12 cellular contexts compared by ENCODE assay signal in genomic region chr10:117339979-117340378, GRCh38. TPM values are rescaled to one million over a fixed set of nuclear protein-coding genes. Genes with fewer than 3 reads are reported as not detected.
DNase-seq lines count a peak whose midpoint lies in the region; ATAC-seq and TF ChIP-seq lines count a peak whose summit lies in the region.
"Had no signal": no experiment of that assay in that cellular context is flagged by ENCODE, and none has a peak within 500 bp of the region (broad histone marks: within the 10 kb centered on the region; RNA-seq: fewer than 3 reads in every experiment).

No MANE protein-coding gene starts in this region.

- H2AFZ ChIP-seq in GM23338 = no peak overlapping the region
- H2AFZ ChIP-seq in Loucy (ENCODE audit: low read length) = no peak overlapping the region

- H3K9ac ChIP-seq in Loucy (ENCODE audit: low read depth, low read length, poor library complexity, severe bottlenecking) = no peak overlapping the region
- H3K9ac ChIP-seq: BLaER1 had no signal

- H3K9me2 ChIP-seq in GM23338 (ENCODE audit: insufficient read depth) = 0 out of 2 replicates have a peak, but pooled peaks cover 4% of the 10 kb centered on the region
- no peaks in the 10 kb centered on the region for H3K9me2 ChIP-seq in Loucy (replicated peaks; ENCODE audit: low read depth, low read length)

- no peak overlapping the region for H3K27ac ChIP-seq in GM23338 (ENCODE audit: low read depth)
- H3K27ac ChIP-seq: BLaER1 had no signal

- H4K20me1 ChIP-seq in GM23338 (replicated peaks; ENCODE audit: insufficient read depth) (no peaks in the 10 kb centered on the region), Loucy (ENCODE audit: insufficient read depth, low read length, poor library complexity, severe bottlenecking) (peaks cover 100% of the 10 kb centered on the region)

- H3K4me1 Mint-ChIP-seq in GM23338 = peaks cover 50% of the 10 kb centered on the region
- H3K4me1 Mint-ChIP-seq in dendritic cell treated with granulocyte-macrophage colony-stimulating factor and Interleukin-4, amounts not matched to agents 40 ng/mL and 50 ng/mL, for 4 days (ENCODE audit: low read depth) = peaks cover 39% of the 10 kb centered on the region
- peaks cover 35% of the 10 kb centered on the region for H3K4me1 Mint-ChIP-seq in stimulated activated effector memory CD8-positive, alpha-beta T cell treated with anti-CD3 and anti-CD28 coated beads, Interleukin-12 subunit alpha, Interleukin-12 subunit beta, amount 100 ng/mL, for 72 hours

- H3K27me3 ChIP-seq in GM23338 (ENCODE audit: insufficient read depth) = no peaks in the 10 kb centered on the region
- H3K27me3 ChIP-seq in Loucy (ENCODE audit: insufficient read depth, low read length, poor library complexity, severe bottlenecking) = no peaks in the 10 kb centered on the region
- H3K27me3 ChIP-seq: BLaER1 had no signal

- no peak overlapping the region for H3K4me3 Mint-ChIP-seq in GM23338
- H3K4me3 Mint-ChIP-seq in dendritic cell treated with granulocyte-macrophage colony-stimulating factor and Interleukin-4, amounts not matched to agents 40 ng/mL and 50 ng/mL, for 4 days = no peak overlapping the region
- no peak overlapping the region for H3K4me3 Mint-ChIP-seq in stimulated activated effector memory CD8-positive, alpha-beta T cell treated with anti-CD3 and anti-CD28 coated beads, Interleukin-12 subunit alpha, Interleukin-12 subunit beta, amount 100 ng/mL, for 72 hours
- H3K4me3 Mint-ChIP-seq: CD8-positive, alpha-beta memory T cell had no signal

- TF ChIP-seq CTCF in GM23338 (conservative IDR thresholded peaks at IDR 0.05; ENCODE audit: low read depth in 2 of 2) (no peak), Loucy (conservative IDR thresholded peaks at IDR 0.05; ENCODE audit: low read length) (no peak), GM10248 (IDR thresholded peaks at IDR 0.05; ENCODE audit: control extremely low read depth, extremely low read depth, low read depth, missing control alignments) (no peak)

- H3K4me3 ChIP-seq in GM23338 = no peak overlapping the region
- no peak overlapping the region for H3K4me3 ChIP-seq in Loucy (ENCODE audit: low read length, poor library complexity, severe bottlenecking)
- H3K4me3 ChIP-seq: BLaER1, GM12878 had no signal

- H3F3A ChIP-seq in GM23338 (replicated peaks; ENCODE audit: low read depth) (no peaks in the 10 kb centered on the region), Loucy (ENCODE audit: low read depth) (peaks cover 27% of the 10 kb centered on the region)

- H3K9me3 Mint-ChIP-seq in GM23338 = no peaks in the 10 kb centered on the region
- H3K9me3 Mint-ChIP-seq in dendritic cell treated with granulocyte-macrophage colony-stimulating factor and Interleukin-4, amounts not matched to agents 40 ng/mL and 50 ng/mL, for 4 days = peaks cover 2% of the 10 kb centered on the region
- no peaks in the 10 kb centered on the region for H3K9me3 Mint-ChIP-seq in stimulated activated effector memory CD8-positive, alpha-beta T cell treated with anti-CD3 and anti-CD28 coated beads, Interleukin-12 subunit alpha, Interleukin-12 subunit beta, amount 100 ng/mL, for 72 hours

- H3K36me3 Mint-ChIP-seq in GM23338 (ENCODE audit: low read depth) = peaks cover 8% of the 10 kb centered on the region; the same call in 2 of the 3 replicates
- peaks cover 39% of the 10 kb centered on the region for H3K36me3 Mint-ChIP-seq in dendritic cell treated with granulocyte-macrophage colony-stimulating factor and Interleukin-4, amounts not matched to agents 40 ng/mL and 50 ng/mL, for 4 days (ENCODE audit: low read depth)
- peaks cover 9% of the 10 kb centered on the region for H3K36me3 Mint-ChIP-seq in stimulated activated effector memory CD8-positive, alpha-beta T cell treated with anti-CD3 and anti-CD28 coated beads, Interleukin-12 subunit alpha, Interleukin-12 subunit beta, amount 100 ng/mL, for 72 hours

- POLR2A ChIA-PET in GM10248 (lab: Yijun Ruan, JAX) = no interaction called here

- H3K4me2 ChIP-seq in GM23338 (0 out of 2 replicates have a peak overlapping the region, but pooled peaks have one; percentile 22), Loucy (ENCODE audit: low read depth, low read length, poor library complexity, severe bottlenecking) (peak overlapping the region; percentile 38)
- H3K4me2 ChIP-seq: BLaER1 had no signal

- intact Hi-C loops in dendritic cell treated with granulocyte-macrophage colony-stimulating factor and Interleukin-4, amounts not matched to agents 40 ng/mL and 50 ng/mL, for 4 days (cut with micrococcal nuclease) = loop anchor here (5.0 kb wide), 1 partner anchor 37 kb away; the partner anchor contains the start of gene PDZD8

- ATAC-seq in GM23338 = no peak
- no peak for ATAC-seq in stimulated activated effector memory CD8-positive, alpha-beta T cell treated with anti-CD3 and anti-CD28 coated beads, Interleukin-12 subunit alpha, Interleukin-12 subunit beta, amount 100 ng/mL, for 72 hours
- ATAC-seq in HG03354 (IDR thresholded peaks at IDR 0.05; ENCODE audit: poor library complexity, severe bottlenecking, unreplicated experiment) = no peak
- ATAC-seq: GM12878 had no signal

- peak overlapping the region; percentile 64 for H3K27ac Mint-ChIP-seq in GM23338
- H3K27ac Mint-ChIP-seq in dendritic cell treated with granulocyte-macrophage colony-stimulating factor and Interleukin-4, amounts not matched to agents 40 ng/mL and 50 ng/mL, for 4 days = peak overlapping the region; percentile 14
- H3K27ac Mint-ChIP-seq in stimulated activated effector memory CD8-positive, alpha-beta T cell treated with anti-CD3 and anti-CD28 coated beads, Interleukin-12 subunit alpha, Interleukin-12 subunit beta, amount 100 ng/mL, for 72 hours = peak overlapping the region; percentile 50

- H3K4me1 ChIP-seq in GM23338 (ENCODE audit: insufficient read depth) (peaks cover 47% of the 10 kb centered on the region), Loucy (ENCODE audit: insufficient read depth, low read length, poor library complexity, severe bottlenecking) (peaks cover 54% of the 10 kb centered on the region)
- H3K4me1 ChIP-seq: BLaER1 had no signal

- H3K36me3 ChIP-seq in GM23338 (ENCODE audit: insufficient read depth) (no peaks in the 10 kb centered on the region), Loucy (ENCODE audit: insufficient read depth, low read length) (peaks cover 96% of the 10 kb centered on the region)

- H3K79me2 ChIP-seq in GM23338 (replicated peaks; ENCODE audit: insufficient read depth) (peaks cover 80% of the 10 kb centered on the region), Loucy (ENCODE audit: insufficient read depth, low read length) (peaks cover 100% of the 10 kb centered on the region)

- CTCF ChIA-PET in GM10248 (lab: Yijun Ruan, JAX) = interaction anchor here (0.6 to 2.4 kb wide), 4 partner anchors 8 to 20 kb away, joined by 3 to 9 read pairs (median 3); no protein-coding TSS in a partner anchor

- H3K9me3 ChIP-seq in Loucy (ENCODE audit: insufficient read depth, low read depth, low read length) = no peaks in the 10 kb centered on the region

- H3K27me3 Mint-ChIP-seq in GM23338 (ENCODE audit: insufficient read depth, low read depth, poor library complexity) = no peaks in the 10 kb centered on the region
- H3K27me3 Mint-ChIP-seq in dendritic cell treated with granulocyte-macrophage colony-stimulating factor and Interleukin-4, amounts not matched to agents 40 ng/mL and 50 ng/mL, for 4 days = no peaks in the 10 kb centered on the region
- H3K27me3 Mint-ChIP-seq: CD8-positive, alpha-beta memory T cell had no signal

- no peak for DNase-seq in GM23338 (ENCODE audit: low spot score)
- DNase-seq in stimulated activated effector memory CD8-positive, alpha-beta T cell treated with anti-CD3 and anti-CD28 coated beads, Interleukin-12 subunit alpha, Interleukin-12 subunit beta, amount 100 ng/mL, for 72 hours (ENCODE audit: low spot score in 2 of 2) = no peak
- DNase-seq in GM10248 (ENCODE audit: extremely low spot score) = no peak
- no peak for DNase-seq in AG08396 (ENCODE audit: low spot score)
- DNase-seq: AML-193; CD8-positive, alpha-beta memory T cell; DMS53 had no signal

TF ChIP-seq in GM23338, 12 proteins besides CTCF, POLR2A, EP300 and RAD21 (continues in another document):
- TF ChIP-seq POLR2AphosphoS5 (IDR thresholded peaks at IDR 0.05; ENCODE audit: low read depth) (no peak), EZH2phosphoT487 (IDR thresholded peaks at IDR 0.05; ENCODE audit: unreplicated experiment) (no peak)

RNA-seq across cellular contexts. Expression of gene PDZD8, which starts 35.3 kb away (rescaled TPM):
- total RNA-seq in GM23338 (2014; rRNA removed; shearing (Covaris generic)) = 28.6 and 30.2 TPM in 2 replicates
- polyA plus RNA-seq in GM23338 (2016; fragmentation: Nextera tagmentation; extraction: Ambion mirVana) = 8.4 and 11.4 TPM in 2 replicates

Comparison
In these comparisons a context has a peak if more than half of its experiments do, and no peak if none do; other contexts are left out.
1. H3K27ac Mint-ChIP-seq: peak in every context shown above with its lines; median percentile 64 in GM23338; 50 in stimulated activated effector memory CD8-positive, alpha-beta T cell treated with anti-CD3 and anti-CD28 coated beads, Interleukin-12 subunit alpha, Interleukin-12 subunit beta, amount 100 ng/mL, for 72 hours; 14 in dendritic cell treated with granulocyte-macrophage colony-stimulating factor and Interleukin-4, amounts not matched to agents 40 ng/mL and 50 ng/mL, for 4 days.